1 cellular context compared by ENCODE assay signal in the genomic region with DNA sequence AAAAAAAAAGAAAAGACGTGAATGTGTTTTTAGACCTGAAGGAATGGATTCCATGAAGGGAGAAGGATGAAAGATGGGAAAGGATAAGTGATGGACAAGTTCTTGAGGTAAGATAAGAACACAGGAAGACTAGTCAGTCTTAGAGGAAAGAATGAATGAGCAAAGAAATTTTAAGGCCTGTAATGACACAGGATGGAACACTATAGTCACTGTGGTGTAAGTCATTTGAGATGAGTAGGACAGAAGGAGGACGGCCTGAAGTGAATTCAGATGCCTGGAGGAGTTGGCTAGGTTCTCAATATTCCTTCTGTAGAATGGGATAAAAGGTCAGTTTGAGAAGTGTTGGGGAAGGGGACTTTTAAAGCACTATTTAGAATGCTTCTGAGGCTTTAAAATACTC.
TF ChIP-seq lines count a peak whose summit lies in the region.

No MANE protein-coding gene starts in this region.

TF ChIP-seq in endothelial cell of umbilical vein, 7 proteins besides CTCF, POLR2A, EP300 and RAD21:
- no peak for TF ChIP-seq FOS (IDR thresholded peaks at IDR 0.05; ENCODE audit: borderline replicate concordance, insufficient read depth, low read length)
- TF ChIP-seq JUN (IDR thresholded peaks at IDR 0.05; ENCODE audit: borderline replicate concordance, insufficient read depth, insufficient read length, low read depth), result no peak
- TF ChIP-seq MYC (IDR thresholded peaks at IDR 0.05; ENCODE audit: low read depth, low read length), result no peak
- no peak for TF ChIP-seq GATA2 (IDR thresholded peaks at IDR 0.05; ENCODE audit: insufficient read depth, insufficient read length, low read depth, low read length)
